ENCODE assay signal across 8 cellular contexts in the genomic region with DNA sequence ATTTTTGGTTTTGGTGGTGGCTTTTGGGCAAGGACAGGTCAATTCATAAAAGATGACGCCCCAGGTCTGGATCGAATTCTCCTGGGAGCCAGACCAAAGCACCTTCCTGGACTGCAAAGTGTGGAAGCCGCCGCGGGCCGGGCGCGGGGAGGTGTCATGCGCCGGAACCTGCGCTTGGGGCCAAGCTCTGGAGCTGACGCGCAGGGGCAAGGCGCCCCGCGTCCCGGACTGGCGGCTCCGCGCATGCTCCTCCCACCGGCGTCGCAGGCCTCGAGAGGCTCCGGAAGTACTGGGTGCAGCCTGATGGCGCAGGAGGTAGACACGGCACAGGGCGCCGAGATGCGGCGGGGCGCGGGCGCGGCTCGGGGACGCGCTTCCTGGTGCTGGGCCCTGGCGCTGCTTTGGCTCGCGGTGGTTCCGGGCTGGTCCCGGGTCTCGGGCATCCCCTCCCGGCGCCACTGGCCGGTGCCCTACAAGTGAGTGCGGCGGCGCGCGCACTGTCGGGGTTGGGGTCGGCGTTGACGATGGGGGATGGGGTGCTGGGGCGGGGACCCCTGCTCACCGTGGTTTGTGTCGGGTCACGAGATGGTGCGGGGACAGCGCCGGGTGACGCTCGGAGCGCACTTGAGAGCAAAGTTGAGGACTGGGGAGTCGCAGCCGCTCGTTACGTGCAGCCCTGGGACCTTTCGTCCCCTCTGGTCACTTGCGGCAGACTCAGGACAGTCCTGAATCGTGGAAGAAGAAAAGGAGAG. TPM values are rescaled to one million over a fixed set of nuclear protein-coding genes. Genes with fewer than 3 reads are reported as not detected.
DNase-seq lines count a peak whose midpoint lies in the region; ATAC-seq and TF ChIP-seq lines count a peak whose summit lies in the region.

A gene (plus strand): TSS at position 286 of the 752 bp plus-strand sequence. CDS start 18 bp downstream, at position 304.

- intact Hi-C loops in tibial artery (cut with DNase I; ENCODE audit: low total_unique reads) = no loop called here

- ATAC-seq in HG02678 (IDR thresholded peaks at IDR 0.05; ENCODE audit: unreplicated experiment) = peak; percentile 96

- H3K27me3 ChIP-seq in adipocyte (replicated peaks; ENCODE audit: control insufficient read depth, insufficient read depth, low read length) = no peaks in the 10 kb centered on the region
- H3K27me3 ChIP-seq in cardiac muscle cell = no peaks in the 10 kb centered on the region
- H3K27me3 ChIP-seq in parathyroid adenoma (ENCODE audit: control insufficient read depth, insufficient read depth, low read length) = no peaks in the 10 kb centered on the region
- no peaks in the 10 kb centered on the region for H3K27me3 ChIP-seq in tibial artery

- H3K36me3 ChIP-seq in adipocyte (ENCODE audit: control insufficient read depth, insufficient read depth, low read length, severe bottlenecking) (peaks cover 13% of the 10 kb centered on the region), cardiac muscle cell (no peaks in the 10 kb centered on the region), parathyroid adenoma (ENCODE audit: control insufficient read depth, insufficient read depth, low read length) (no peaks in the 10 kb centered on the region), tibial artery (peaks cover 0 to 15% (median 8%) of the 10 kb centered on the region in 3 donors)

- H3K9me3 ChIP-seq in adipocyte (ENCODE audit: control insufficient read depth, low read length) (no peaks in the 10 kb centered on the region), cardiac muscle cell (ENCODE audit: low read depth) (no peaks in the 10 kb centered on the region), parathyroid adenoma (ENCODE audit: control insufficient read depth, low read length) (no peaks in the 10 kb centered on the region), tibial artery (no peaks in the 10 kb centered on the region)

- H3K27ac ChIP-seq in cardiac muscle cell = peak within 1 kb of the TSS; percentile 89
- peak within 1 kb of the TSS; percentile 86 for H3K27ac ChIP-seq in parathyroid adenoma
- H3K27ac ChIP-seq in tibial artery = peak within 1 kb of the TSS; percentile 94 to 99

- H3K4me1 ChIP-seq in adipocyte (ENCODE audit: control insufficient read depth, insufficient read depth, low read length) (peaks cover 25% of the 10 kb centered on the region), cardiac muscle cell (ENCODE audit: low read depth) (peaks cover 5% of the 10 kb centered on the region), parathyroid adenoma (no peaks in the 10 kb centered on the region), tibial artery (peaks cover 0 to 24% (median 15%) of the 10 kb centered on the region in 4 donors)

- H3K79me2 ChIP-seq in parathyroid adenoma = no peaks in the 10 kb centered on the region

- H3K9ac ChIP-seq in adipocyte (ENCODE audit: low read length) (peak within 1 kb of the TSS; percentile 94), parathyroid adenoma (peak within 1 kb of the TSS; percentile 28)

- TF ChIP-seq CTCF in GM12875 (IDR thresholded peaks at IDR 0.05; ENCODE audit: borderline replicate concordance, insufficient read depth, low read depth, low read length) (no peak), cardiac muscle cell (IDR thresholded peaks at IDR 0.05; ENCODE audit: low read depth, low read length) (no peak), parathyroid adenoma (IDR thresholded peaks at IDR 0.05) (no peak), tibial artery (IDR thresholded peaks at IDR 0.05) (peak in 1 of 2 experiments; percentile 26)

- DNase-seq in NCI-H1105 treated with DMSO at 0.1 percent for 48 hours (lab: John Stamatoyannopoulos, UW) (peak; percentile 74), T follicular helper cell (ENCODE audit: low read depth) (peak; percentile 93), adipocyte (ENCODE audit: low read depth) (peak; percentile 97), cardiac muscle cell (ENCODE audit: low read depth in 1 of 2, low spot score in 1 of 2) (peak; percentile 96), tibial artery (peak; percentile 92 to 98)

- H3K4me3 ChIP-seq in GM12875 (ENCODE audit: low read depth, low read length) (peak within 1 kb of the TSS; percentile 71), adipocyte (ENCODE audit: low read length) (peak within 1 kb of the TSS; percentile 94), cardiac muscle cell (peak within 1 kb of the TSS; percentile 68), parathyroid adenoma (ENCODE audit: low read depth, low read length) (peak within 1 kb of the TSS; percentile 80), tibial artery (peak within 1 kb of the TSS; percentile 76 to 91)

- peak within 1 kb of the TSS; percentile 87 for H2AFZ ChIP-seq in parathyroid adenoma

- H3K4me2 ChIP-seq in parathyroid adenoma (ENCODE audit: low read length) = peak within 1 kb of the TSS; percentile 85

RNA-seq across cellular contexts. Expression of the gene that starts here (rescaled TPM):
- 11.1 and 18.6 TPM in 2 replicates for total RNA-seq in cardiac muscle cell
- 22.9 and 26.5 TPM in 2 replicates for polyA plus RNA-seq in cardiac muscle cell

Comparison
In these comparisons a context has a peak if more than half of its experiments do, and no peak if none do; other contexts are left out.
1. Peak in every context shown above with its lines: DNase-seq, ATAC-seq, H3K4me3 ChIP-seq and H3K27ac ChIP-seq.